10 cellular contexts compared by ENCODE assay signal in genomic region chr6:18259675-18260447, GRCh38. TPM values are rescaled to one million over a fixed set of nuclear protein-coding genes. Genes with fewer than 3 reads are reported as not detected.
A peak's percentile ranks its signal among the peaks of the same experiment; 100 is the strongest.
DNase-seq lines count a peak whose midpoint lies in the region; ATAC-seq and TF ChIP-seq lines count a peak whose summit lies in the region.
"Had no signal": no experiment of that assay in that cellular context is flagged by ENCODE, and none has a peak within 500 bp of the region (broad histone marks: within the 10 kb centered on the region; RNA-seq: fewer than 3 reads in every experiment).

No MANE protein-coding gene starts in this region.

- H3K36me3 ChIP-seq in SK-N-SH (replicated peaks in 1 of 2; ENCODE audit: control insufficient read depth in 1 of 2, insufficient read depth in 2 of 2, low read length in 1 of 2) (peaks cover 33 to 36% of the 10 kb centered on the region in 2 experiments), Loucy (ENCODE audit: insufficient read depth, low read length) (peaks cover 37% of the 10 kb centered on the region), mammary epithelial cell (ENCODE audit: insufficient read depth, low read length) (peaks cover 26% of the 10 kb centered on the region), neutrophil (peaks cover 23% of the 10 kb centered on the region), left ventricle myocardium inferior (peaks cover 29% of the 10 kb centered on the region), colonic mucosa (peaks cover 8% of the 10 kb centered on the region)

- CTCF ChIA-PET in SK-N-SH (lab: Yijun Ruan, JAX), result no interaction called here
- CTCF ChIA-PET in mammary epithelial cell (lab: Charles Lee; ENCODE audit: low non-redundant PET), result interaction anchor here (0.6 kb wide), 1 partner anchor 14 kb away, joined by 4 read pairs; no protein-coding TSS in a partner anchor

- H3K27me3 ChIP-seq in SK-N-SH (ENCODE audit: insufficient read depth) (no peaks in the 10 kb centered on the region), Loucy (ENCODE audit: insufficient read depth, low read length, poor library complexity, severe bottlenecking) (no peaks in the 10 kb centered on the region), mammary epithelial cell (ENCODE audit: insufficient read depth, low read length) (no peaks in the 10 kb centered on the region), neutrophil (no peaks in the 10 kb centered on the region), left ventricle myocardium inferior (ENCODE audit: low read depth) (no peaks in the 10 kb centered on the region), colonic mucosa (no peaks in the 10 kb centered on the region)

- 93% methylated on average over 4 of the region's 4 CpGs for WGBS in SK-N-SH (ENCODE audit: low lambda C conversion rate)
- 89% methylated on average over 4 of the region's 4 CpGs for WGBS in mammary epithelial cell (ENCODE audit: low coverage, missing lambda C conversion rate)

- dilution Hi-C loops in mammary epithelial cell (cut with HindIII; ENCODE audit: low sequenced_read_pairs), result no loop called here

- H4K20me1 ChIP-seq in SK-N-SH (ENCODE audit: insufficient read depth), result peaks cover 56% of the 10 kb centered on the region
- peaks cover 86% of the 10 kb centered on the region for H4K20me1 ChIP-seq in Loucy (ENCODE audit: insufficient read depth, low read length, poor library complexity, severe bottlenecking)
- peaks cover 8% of the 10 kb centered on the region for H4K20me1 ChIP-seq in mammary epithelial cell (ENCODE audit: insufficient read depth, low read length)

- intact Hi-C loops in mammary epithelial cell (cut with micrococcal nuclease), result loop anchor here (2.0 to 10.0 kb wide), 3 partner anchors 13 to 395 kb away; no protein-coding TSS in a partner anchor
- intact Hi-C loops in left ventricle myocardium inferior (cut with micrococcal nuclease), result no loop called here
- intact Hi-C loops in colonic mucosa (cut with DNase I), result no loop called here

- in situ Hi-C loops in mammary epithelial cell (cut with MboI; ENCODE audit: low sequenced_read_pairs in 2 of 2), result no loop called here

- H3K27ac ChIP-seq in SK-N-SH (ENCODE audit: low read depth in 2 of 2, low read length in 1 of 2), result peak overlapping the region; percentile 36 to 45; a peak in 3 of 4 replicates
- H3K27ac ChIP-seq in mammary epithelial cell (ENCODE audit: insufficient read depth, low read depth, low read length), result peak overlapping the region; percentile 71
- peak overlapping the region; percentile 56 for H3K27ac ChIP-seq in neutrophil
- H3K27ac ChIP-seq in left ventricle myocardium inferior (replicated peaks), result no peak overlapping the region
- no peak overlapping the region for H3K27ac ChIP-seq in colonic mucosa
- H3K27ac ChIP-seq: 22Rv1 had no signal

- DNase-seq in SK-N-SH, result no peak
- peak; percentile 24 for DNase-seq in mammary epithelial cell
- DNase-seq in occipital lobe (lab: John Stamatoyannopoulos, UW), result no peak
- no peak for DNase-seq in left ventricle myocardium inferior
- DNase-seq in colonic mucosa, result no peak
- DNase-seq: NCI-H526 treated with DMSO at 0.1 percent for 48 hours had no signal

- H3K9me2 ChIP-seq in SK-N-SH (no peaks in the 10 kb centered on the region), Loucy (replicated peaks; ENCODE audit: low read depth, low read length) (no peaks in the 10 kb centered on the region)

- no peaks in the 10 kb centered on the region for H3K9me3 ChIP-seq in SK-N-SH
- no peaks in the 10 kb centered on the region for H3K9me3 ChIP-seq in Loucy (ENCODE audit: insufficient read depth, low read depth, low read length)
- H3K9me3 ChIP-seq in mammary epithelial cell (replicated peaks; ENCODE audit: insufficient read depth, low read length), result no peaks in the 10 kb centered on the region
- H3K9me3 ChIP-seq in neutrophil, result no peaks in the 10 kb centered on the region
- no peaks in the 10 kb centered on the region for H3K9me3 ChIP-seq in left ventricle myocardium inferior (replicated peaks)
- H3K9me3 ChIP-seq in colonic mucosa, result no peaks in the 10 kb centered on the region

- no peak for TF ChIP-seq CTCF in SK-N-SH (IDR thresholded peaks at IDR 0.05)
- no peak for TF ChIP-seq CTCF in Loucy (conservative IDR thresholded peaks at IDR 0.05; ENCODE audit: low read length)
- no peak for TF ChIP-seq CTCF in mammary epithelial cell (conservative IDR thresholded peaks at IDR 0.05 in 1 of 2, IDR thresholded peaks at IDR 0.05 in 1 of 2; ENCODE audit: extremely low read depth in 1 of 2, insufficient read depth in 1 of 2, low read depth in 1 of 2, low read length in 2 of 2)
- TF ChIP-seq CTCF in neutrophil (IDR thresholded peaks at IDR 0.05), result no peak
- no peak for TF ChIP-seq CTCF in left ventricle myocardium inferior (IDR thresholded peaks at IDR 0.05; ENCODE audit: borderline replicate concordance)
- no peak for TF ChIP-seq CTCF in colonic mucosa (IDR thresholded peaks at IDR 0.05)

- TF ChIP-seq RAD21 in SK-N-SH (IDR thresholded peaks at IDR 0.05; ENCODE audit: low read length), result no peak

- H3F3A ChIP-seq in SK-N-SH (replicated peaks; ENCODE audit: insufficient read depth), result peaks cover 5% of the 10 kb centered on the region
- H3F3A ChIP-seq in Loucy (ENCODE audit: low read depth), result no peaks in the 10 kb centered on the region

- peaks cover 21% of the 10 kb centered on the region in 2 experiments; a peak in 3 of 4 replicates for H3K4me1 ChIP-seq in SK-N-SH (ENCODE audit: control insufficient read depth in 1 of 2, insufficient read depth in 2 of 2, low read depth in 1 of 2, low read length in 1 of 2)
- H3K4me1 ChIP-seq in Loucy (ENCODE audit: insufficient read depth, low read length, poor library complexity, severe bottlenecking), result peaks cover 60% of the 10 kb centered on the region
- peaks cover 34% of the 10 kb centered on the region for H3K4me1 ChIP-seq in mammary epithelial cell (ENCODE audit: insufficient read depth, low read length)
- H3K4me1 ChIP-seq in neutrophil (ENCODE audit: control insufficient read depth in 1 of 2, insufficient read depth in 1 of 2, low read depth in 1 of 2, low read length in 1 of 2), result peaks cover 9 to 12% of the 10 kb centered on the region in 2 experiments
- peaks cover 49% of the 10 kb centered on the region for H3K4me1 ChIP-seq in left ventricle myocardium inferior
- peaks cover 4% of the 10 kb centered on the region for H3K4me1 ChIP-seq in colonic mucosa

- H3K4me3 ChIP-seq in SK-N-SH (ENCODE audit: low read depth in 2 of 2, low read length in 1 of 2), result no peak overlapping the region
- H3K4me3 ChIP-seq in Loucy (ENCODE audit: low read length, poor library complexity, severe bottlenecking), result peak overlapping the region; percentile 86
- H3K4me3 ChIP-seq in mammary epithelial cell (replicated peaks in 1 of 3; ENCODE audit: insufficient read depth in 1 of 3, low read depth in 2 of 3, low read length in 3 of 3), result no peak overlapping the region
- no peak overlapping the region for H3K4me3 ChIP-seq in neutrophil (ENCODE audit: low read depth in 1 of 2, low read length in 1 of 2)
- no peak overlapping the region for H3K4me3 ChIP-seq in left ventricle myocardium inferior
- H3K4me3 ChIP-seq in colonic mucosa, result no peak overlapping the region

- POLR2A ChIA-PET in SK-N-SH (lab: Yijun Ruan, JAX), result no interaction called here

- H3K79me2 ChIP-seq in SK-N-SH (ENCODE audit: insufficient read depth), result peaks cover 92% of the 10 kb centered on the region
- H3K79me2 ChIP-seq in Loucy (ENCODE audit: insufficient read depth, low read length), result peaks cover 98% of the 10 kb centered on the region
- H3K79me2 ChIP-seq in mammary epithelial cell (ENCODE audit: insufficient read depth, low read length), result peaks cover 90% of the 10 kb centered on the region

- ATAC-seq in SK-N-SH treated with all-trans-retinoic acid at 6 μM for 48 hours, result no peak

- H2AFZ ChIP-seq in SK-N-SH (ENCODE audit: low read depth) (no peak overlapping the region), Loucy (ENCODE audit: low read length) (no peak overlapping the region), mammary epithelial cell (ENCODE audit: low read depth, low read length) (no peak overlapping the region)

- H3K4me2 ChIP-seq in SK-N-SH (peak overlapping the region; percentile 91; the same call in 1 of the 2 replicates), Loucy (ENCODE audit: low read depth, low read length, poor library complexity, severe bottlenecking) (peak overlapping the region; percentile 83), mammary epithelial cell (ENCODE audit: insufficient read depth, low read depth, low read length) (peak overlapping the region; percentile 87)

- H3K9ac ChIP-seq in SK-N-SH, result no peak overlapping the region
- H3K9ac ChIP-seq in Loucy (ENCODE audit: low read depth, low read length, poor library complexity, severe bottlenecking), result peak overlapping the region; percentile 97
- H3K9ac ChIP-seq in mammary epithelial cell (ENCODE audit: insufficient read depth, low read length), result peak overlapping the region; percentile 47
- no peak overlapping the region for H3K9ac ChIP-seq in colonic mucosa (ENCODE audit: low read depth in 2 of 2, low read length in 2 of 2)

- no TSS peak for BruUV-seq in mammary epithelial cell (replicated peaks; lab: Mats Ljungman, UMichigan)

- TF ChIP-seq EP300 in SK-N-SH (IDR thresholded peaks at IDR 0.05; ENCODE audit: borderline replicate concordance in 1 of 2, low read depth in 1 of 2, low read length in 1 of 2), result no peak

TF ChIP-seq in SK-N-SH, 30 proteins besides CTCF, POLR2A, EP300 and RAD21 (continues in another document):
- peak; percentile 21; the same call in 1 of the 2 replicates for TF ChIP-seq FOSL2 (IDR thresholded peaks at IDR 0.05; ENCODE audit: borderline replicate concordance, low read depth)

RNA-seq across cellular contexts. Expression of gene DEK, which starts 4.5 kb away (rescaled TPM):
- polyA plus RNA-seq in SK-N-SH (2012; rRNA removed), result 34.2 and 35.7 TPM in 2 replicates
- polyA plus RNA-seq in SK-N-SH (2012; cell fraction: cytosol; rRNA removed), result 49.1 and 63.6 TPM in 2 replicates
- 14.3 and 22.4 TPM in 2 replicates for polyA plus RNA-seq in SK-N-SH (2012; cell fraction: nucleus; rRNA removed)
- total RNA-seq in mammary epithelial cell, result 100 to 1,000 TPM in 1 of 2 donors, 10 to 100 TPM in 1; 34.5 to 103 TPM
- polyA plus RNA-seq in mammary epithelial cell, result 48.1 TPM
- 11.0 TPM for polyA minus RNA-seq in mammary epithelial cell
- total RNA-seq in occipital lobe, result 127 TPM
- 54.0 TPM for total RNA-seq in left ventricle myocardium inferior
- 100 to 1,000 TPM; 113 to 145 TPM for total RNA-seq in colonic mucosa

Comparison
In these comparisons a context has a peak if more than half of its experiments do, and no peak if none do; other contexts are left out.
1. H3K27ac ChIP-seq: peak in SK-N-SH (2 of 2), mammary epithelial cell (single experiment) and neutrophil (single experiment); none in left ventricle myocardium inferior (single experiment) and colonic mucosa (single experiment).
2. H3K9ac ChIP-seq: peak in Loucy (single experiment) and mammary epithelial cell (single experiment); none in SK-N-SH (single experiment) and colonic mucosa (0 of 2).
3. Peak in every context shown above with its lines, with median percentiles within 50 percentile points of each other: H3K4me2 ChIP-seq.